ENCODE assay signal across 16 cellular contexts in the genomic region with DNA sequence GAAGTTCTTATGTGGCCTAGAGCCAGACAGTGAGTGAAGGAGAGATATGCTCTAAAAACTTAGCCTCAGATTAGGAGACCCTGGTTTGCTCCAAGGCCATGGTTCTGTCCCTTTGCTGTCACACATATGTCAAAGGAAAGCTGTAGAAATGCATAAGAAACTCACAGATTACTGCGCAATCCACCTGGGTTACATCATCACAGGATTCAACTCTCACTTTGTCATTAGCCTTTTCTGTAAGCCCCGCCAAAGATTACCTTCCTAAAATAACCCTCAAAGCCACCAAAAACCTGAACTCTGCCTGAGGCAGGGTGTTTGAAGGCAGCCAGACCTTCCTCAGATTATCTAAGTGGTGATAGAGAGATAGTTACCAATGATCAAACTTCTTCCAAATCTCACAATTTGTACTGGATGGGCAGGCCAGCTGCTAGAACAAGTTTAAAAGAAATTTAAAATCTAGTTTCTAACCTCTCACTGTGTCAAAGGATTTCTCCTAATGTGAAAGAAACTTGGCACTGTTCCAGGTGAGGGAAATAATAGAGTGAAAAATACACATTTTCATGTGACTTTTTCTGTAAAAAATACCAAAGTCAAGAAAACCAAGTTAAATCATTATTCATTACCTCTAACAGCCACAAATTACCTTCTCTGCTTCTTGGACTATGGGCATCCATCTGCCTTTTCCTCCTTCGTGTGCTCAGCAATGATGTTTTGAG.
A peak's percentile ranks its signal among the peaks of the same experiment; 100 is the strongest.
DNase-seq lines count a peak whose midpoint lies in the region; ATAC-seq and TF ChIP-seq lines count a peak whose summit lies in the region.
"Had no signal": no experiment of that assay in that cellular context is flagged by ENCODE, and none has a peak within 500 bp of the region (broad histone marks: within the 10 kb centered on the region; RNA-seq: fewer than 3 reads in every experiment).

No MANE protein-coding gene starts in this region.

- H3K27ac Mint-ChIP-seq in MCF 10A (ENCODE audit: low read depth, unreplicated experiment): no peak overlapping the region
- H3K27ac Mint-ChIP-seq in osteocyte (ENCODE audit: unreplicated experiment): no peak overlapping the region
- H3K27ac Mint-ChIP-seq: activated naive CD4-positive, alpha-beta T cell treated with anti-CD3 and anti-CD28 coated beads, Interleukin-2, amount 10 ng/mL, durations not matched to agents 7 days and 5 days; CD4-positive, alpha-beta T cell; natural killer cell; stimulated activated effector memory CD8-positive, alpha-beta T cell treated with anti-CD3 and anti-CD28 coated beads, Interleukin-12 subunit alpha, Interleukin-12 subunit beta, amount 100 ng/mL, for 72 hours had no signal

- H3K9me3 Mint-ChIP-seq in MCF 10A (ENCODE audit: unreplicated experiment) (no peaks in the 10 kb centered on the region), osteocyte (ENCODE audit: unreplicated experiment) (no peaks in the 10 kb centered on the region)
- H3K9me3 Mint-ChIP-seq: activated naive CD4-positive, alpha-beta T cell treated with anti-CD3 and anti-CD28 coated beads, Interleukin-2, amount 10 ng/mL, durations not matched to agents 7 days and 5 days; CD4-positive, alpha-beta T cell had no signal

- peaks cover 0 to 5% of the 10 kb centered on the region in 2 experiments for H3K36me3 ChIP-seq in SK-N-SH (replicated peaks in 1 of 2; ENCODE audit: control insufficient read depth in 1 of 2, insufficient read depth in 2 of 2, low read length in 1 of 2)
- H3K36me3 ChIP-seq in OCI-LY7 (ENCODE audit: insufficient read depth, low read length): no peaks in the 10 kb centered on the region
- H3K36me3 ChIP-seq in smooth muscle cell (ENCODE audit: low read depth): no peaks in the 10 kb centered on the region
- H3K36me3 ChIP-seq: esophagus squamous epithelium, transverse colon had no signal

- no peak for TF ChIP-seq RAD21 in SK-N-SH (IDR thresholded peaks at IDR 0.05; ENCODE audit: low read length)

- POLR2A ChIA-PET in SK-N-SH (lab: Yijun Ruan, JAX) (no interaction called here), OCI-LY7 (lab: Charles Lee) (interaction anchor here (0.7 kb wide), 1 partner anchor 155 kb away, joined by 3 read pairs; no protein-coding TSS in a partner anchor), MCF 10A (lab: Yijun Ruan, JAX) (interaction anchor here (0.6 to 1.6 kb wide), 5 partner anchors 8 to 537 kb away, joined by 3 to 8 read pairs (median 4); no protein-coding TSS in a partner anchor)

- H3K79me2 ChIP-seq in SK-N-SH (ENCODE audit: insufficient read depth) (peaks cover 55% of the 10 kb centered on the region), OCI-LY7 (ENCODE audit: insufficient read depth, low read depth, low read length) (no peaks in the 10 kb centered on the region), smooth muscle cell (ENCODE audit: low read depth) (no peaks in the 10 kb centered on the region)

- H3K9me3 ChIP-seq in SK-N-SH (no peaks in the 10 kb centered on the region), OCI-LY7 (ENCODE audit: low read length) (no peaks in the 10 kb centered on the region), smooth muscle cell (replicated peaks; ENCODE audit: low read depth) (no peaks in the 10 kb centered on the region)
- H3K9me3 ChIP-seq: esophagus squamous epithelium, transverse colon had no signal

- H3K9ac ChIP-seq in SK-N-SH: no peak overlapping the region
- H3K9ac ChIP-seq in smooth muscle cell (ENCODE audit: low read depth): peak overlapping the region; percentile 22

- H3K4me1 ChIP-seq in SK-N-SH (ENCODE audit: control insufficient read depth in 1 of 2, insufficient read depth in 2 of 2, low read depth in 1 of 2, low read length in 1 of 2): peaks cover 14 to 33% of the 10 kb centered on the region in 2 experiments
- H3K4me1 ChIP-seq in OCI-LY7 (ENCODE audit: insufficient read depth, low read length, poor library complexity, severe bottlenecking): peaks cover 10% of the 10 kb centered on the region
- H3K4me1 ChIP-seq in smooth muscle cell (ENCODE audit: low read depth): peaks cover 15% of the 10 kb centered on the region
- H3K4me1 ChIP-seq: esophagus squamous epithelium, transverse colon had no signal

- H3K27ac ChIP-seq in SK-N-SH (ENCODE audit: low read depth in 2 of 2, low read length in 1 of 2) (peak overlapping the region; percentile 56 to 62; a peak in 3 of 4 replicates), OCI-LY7 (ENCODE audit: low read depth, low read length, poor library complexity, severe bottlenecking) (no peak overlapping the region), smooth muscle cell (ENCODE audit: low read depth) (peak overlapping the region; percentile 96)
- H3K27ac ChIP-seq: esophagus squamous epithelium, transverse colon had no signal

- intact Hi-C loops in OCI-LY7 (cut with micrococcal nuclease; ENCODE audit: unreplicated experiment): loop anchor here (10.0 kb wide), 1 partner anchor 57 kb away; no protein-coding TSS in a partner anchor
- intact Hi-C loops in MCF 10A (cut with micrococcal nuclease): no loop called here

- no peak overlapping the region; the same call in 1 of the 2 replicates for H3K4me2 ChIP-seq in SK-N-SH
- peak overlapping the region; percentile 35; the same call in 1 of the 2 replicates for H3K4me2 ChIP-seq in OCI-LY7 (ENCODE audit: low read length)
- peak overlapping the region; percentile 53 for H3K4me2 ChIP-seq in smooth muscle cell

- H3K4me3 Mint-ChIP-seq in MCF 10A (ENCODE audit: unreplicated experiment) (no peak overlapping the region), osteocyte (ENCODE audit: unreplicated experiment) (no peak overlapping the region)
- H3K4me3 Mint-ChIP-seq: activated naive CD4-positive, alpha-beta T cell treated with anti-CD3 and anti-CD28 coated beads, Interleukin-2, amount 10 ng/mL, durations not matched to agents 7 days and 5 days; CD4-positive, alpha-beta T cell; natural killer cell; stimulated activated effector memory CD8-positive, alpha-beta T cell treated with anti-CD3 and anti-CD28 coated beads, Interleukin-12 subunit alpha, Interleukin-12 subunit beta, amount 100 ng/mL, for 72 hours had no signal

- no TSS peak for BruUV-seq in OCI-LY7 (replicated peaks; lab: Mats Ljungman, UMichigan)
- no TSS peak for BruUV-seq in MCF 10A (replicated peaks; lab: Mats Ljungman, UMichigan)

- H3K4me3 ChIP-seq in SK-N-SH (ENCODE audit: low read depth in 2 of 2, low read length in 1 of 2) (no peak overlapping the region), OCI-LY7 (ENCODE audit: low read depth, low read length, poor library complexity, severe bottlenecking) (no peak overlapping the region), smooth muscle cell (no peak overlapping the region)
- H3K4me3 ChIP-seq: esophagus squamous epithelium, transverse colon had no signal

- H3K27me3 ChIP-seq in SK-N-SH (ENCODE audit: insufficient read depth) (no peaks in the 10 kb centered on the region), smooth muscle cell (ENCODE audit: low read depth) (no peaks in the 10 kb centered on the region)
- H3K27me3 ChIP-seq: esophagus squamous epithelium, transverse colon had no signal

- H2AFZ ChIP-seq in SK-N-SH (ENCODE audit: low read depth): no peak overlapping the region
- H2AFZ ChIP-seq in OCI-LY7 (ENCODE audit: low read length): peak overlapping the region; percentile 38; the same call in 1 of the 2 replicates
- H2AFZ ChIP-seq in smooth muscle cell (ENCODE audit: low read depth): no peak overlapping the region

- no peaks in the 10 kb centered on the region for H3K27me3 Mint-ChIP-seq in MCF 10A (ENCODE audit: insufficient read depth, unreplicated experiment)
- H3K27me3 Mint-ChIP-seq in osteocyte (ENCODE audit: unreplicated experiment): no peaks in the 10 kb centered on the region
- H3K27me3 Mint-ChIP-seq: CD4-positive, alpha-beta T cell had no signal

- 80% methylated on average over 3 of the region's 3 CpGs for WGBS in SK-N-SH (ENCODE audit: low lambda C conversion rate)
- 54% methylated on average over 3 of the region's 3 CpGs for WGBS in smooth muscle cell (ENCODE audit: low lambda C conversion rate)

- H3F3A ChIP-seq in SK-N-SH (replicated peaks; ENCODE audit: insufficient read depth) (peaks cover 13% of the 10 kb centered on the region), smooth muscle cell (ENCODE audit: low read depth) (no peaks in the 10 kb centered on the region)

- DNase-seq in SK-N-SH: no peak
- DNase-seq in OCI-LY7 (ENCODE audit: low spot score): no peak
- DNase-seq in MCF 10A (ENCODE audit: unreplicated experiment): peak; percentile 62
- no peak for DNase-seq in smooth muscle cell (lab: John Stamatoyannopoulos, UW; ENCODE audit: unreplicated experiment)
- no peak for DNase-seq in NCI-H345 (lab: John Stamatoyannopoulos, UW)
- DNase-seq in osteocyte (ENCODE audit: extremely low spot score, unreplicated experiment): no peak
- DNase-seq: activated naive CD4-positive, alpha-beta T cell treated with anti-CD3 and anti-CD28 coated beads, Interleukin-2, amount 10 ng/mL, durations not matched to agents 7 days and 5 days; CD4-positive, alpha-beta T cell; esophagus squamous epithelium; natural killer cell; NCI-H1105 treated with DMSO at 0.1 percent for 48 hours; SHP77; transverse colon had no signal

- TF ChIP-seq CTCF in SK-N-SH (IDR thresholded peaks at IDR 0.05) (no peak), OCI-LY7 (conservative IDR thresholded peaks at IDR 0.05; ENCODE audit: low read length) (no peak), MCF 10A (IDR thresholded peaks at IDR 0.05; ENCODE audit: unreplicated experiment) (no peak), smooth muscle cell (IDR thresholded peaks at IDR 0.05; ENCODE audit: borderline replicate concordance, insufficient read depth, poor library complexity, severe bottlenecking) (no peak), osteocyte (IDR thresholded peaks at IDR 0.05) (no peak)

- 0 out of 4 replicates have a peak, but pooled peaks of 1 of the 2 experiments have one; percentile 21 for TF ChIP-seq EP300 in SK-N-SH (IDR thresholded peaks at IDR 0.05; ENCODE audit: borderline replicate concordance in 1 of 2, low read depth in 1 of 2, low read length in 1 of 2)

- peaks cover 7% of the 10 kb centered on the region for H3K36me3 Mint-ChIP-seq in MCF 10A (ENCODE audit: insufficient read depth, unreplicated experiment)
- H3K36me3 Mint-ChIP-seq in osteocyte (ENCODE audit: unreplicated experiment): no peaks in the 10 kb centered on the region
- H3K36me3 Mint-ChIP-seq: activated naive CD4-positive, alpha-beta T cell treated with anti-CD3 and anti-CD28 coated beads, Interleukin-2, amount 10 ng/mL, durations not matched to agents 7 days and 5 days; natural killer cell; stimulated activated effector memory CD8-positive, alpha-beta T cell treated with anti-CD3 and anti-CD28 coated beads, Interleukin-12 subunit alpha, Interleukin-12 subunit beta, amount 100 ng/mL, for 72 hours had no signal

- H4K20me1 ChIP-seq in SK-N-SH (ENCODE audit: insufficient read depth): no peaks in the 10 kb centered on the region
- H4K20me1 ChIP-seq in OCI-LY7 (ENCODE audit: insufficient read depth, low read length): no peaks in the 10 kb centered on the region
- no peaks in the 10 kb centered on the region for H4K20me1 ChIP-seq in smooth muscle cell (ENCODE audit: low read depth)

- H3K9me2 ChIP-seq in SK-N-SH (no peaks in the 10 kb centered on the region), OCI-LY7 (ENCODE audit: insufficient read depth, low read length) (no peaks in the 10 kb centered on the region)

- peaks cover 15% of the 10 kb centered on the region for H3K4me1 Mint-ChIP-seq in MCF 10A (ENCODE audit: insufficient read depth, unreplicated experiment)
- H3K4me1 Mint-ChIP-seq in osteocyte (ENCODE audit: unreplicated experiment): peaks cover 25% of the 10 kb centered on the region
- H3K4me1 Mint-ChIP-seq: natural killer cell; stimulated activated effector memory CD8-positive, alpha-beta T cell treated with anti-CD3 and anti-CD28 coated beads, Interleukin-12 subunit alpha, Interleukin-12 subunit beta, amount 100 ng/mL, for 72 hours had no signal

- ATAC-seq in SK-N-SH treated with all-trans-retinoic acid at 6 μM for 48 hours (no peak; the same call in 2 of the 3 replicates), HG03108 (IDR thresholded peaks at IDR 0.05; ENCODE audit: unreplicated experiment) (no peak)
- ATAC-seq: natural killer cell; stimulated activated effector memory CD8-positive, alpha-beta T cell treated with anti-CD3 and anti-CD28 coated beads, Interleukin-12 subunit alpha, Interleukin-12 subunit beta, amount 100 ng/mL, for 72 hours had no signal

- CTCF ChIA-PET in SK-N-SH (lab: Yijun Ruan, JAX) (interaction anchor here (0.9 to 1.8 kb wide), 5 partner anchors 13 to 1003 kb away, joined by 3 to 6 read pairs (median 3); no protein-coding TSS in a partner anchor), OCI-LY7 (lab: Charles Lee; ENCODE audit: unreplicated experiment) (no interaction called here), MCF 10A (lab: Yijun Ruan, JAX) (interaction anchor here (0.6 kb wide), 1 partner anchor 14 kb away, joined by 3 read pairs; no protein-coding TSS in a partner anchor)
